Comparison of ENCODE assay signal across 8 cellular contexts in genomic region chr1:7667625-7668218, GRCh38.
DNase-seq lines count a peak whose midpoint lies in the region; ATAC-seq, FAIRE-seq and TF ChIP-seq lines count a peak whose summit lies in the region.

No MANE protein-coding gene starts in this region.

- POLR2A ChIA-PET in endothelial cell of umbilical vein (lab: Charles Lee): interaction anchor here (0.6 kb wide), 1 partner anchor 218 kb away, joined by 6 read pairs; no protein-coding TSS in a partner anchor

- TF ChIP-seq POLR2A in endothelial cell of umbilical vein (IDR thresholded peaks at IDR 0.05; ENCODE audit: low read depth, low read length): no peak

- peak; percentile 98 to 100 for TF ChIP-seq CTCF in endothelial cell of umbilical vein (IDR thresholded peaks at IDR 0.05; ENCODE audit: extremely low read depth in 1 of 2, insufficient read depth in 1 of 2, low read depth in 1 of 2, low read length in 2 of 2)

- dilution Hi-C loops in endothelial cell of umbilical vein (cut with MboI; ENCODE audit: extremely low pct_ligation_motif_present, low sequenced_read_pairs): no loop called here

- H3K36me3 ChIP-seq in NT2/D1 (ENCODE audit: insufficient read depth, insufficient read length, low read length) (no peaks in the 10 kb centered on the region), endothelial cell of umbilical vein (ENCODE audit: control insufficient read depth in 2 of 2, extremely low read depth in 1 of 2, insufficient read depth in 2 of 2, low read length in 2 of 2) (no peaks in the 10 kb centered on the region)

- no peaks in the 10 kb centered on the region for H3K9me1 ChIP-seq in endothelial cell of umbilical vein (replicated peaks; ENCODE audit: control insufficient read depth, extremely low read depth, insufficient read depth, low read length)

- peaks cover 8% of the 10 kb centered on the region for H3K27me3 ChIP-seq in NT2/D1 (ENCODE audit: insufficient read depth, insufficient read length)
- no peaks in the 10 kb centered on the region for H3K27me3 ChIP-seq in endothelial cell of umbilical vein (ENCODE audit: control insufficient read depth in 2 of 2, insufficient read depth in 2 of 2, low read length in 2 of 2)

- H3K79me2 ChIP-seq in endothelial cell of umbilical vein (ENCODE audit: control insufficient read depth, insufficient read depth, low read length): no peaks in the 10 kb centered on the region

- BruUV-seq in endothelial cell of umbilical vein (replicated peaks; lab: Mats Ljungman, UMichigan): no TSS peak

- H4K20me1 ChIP-seq in endothelial cell of umbilical vein (replicated peaks; ENCODE audit: control insufficient read depth, extremely low read depth, insufficient read depth, low read length): no peaks in the 10 kb centered on the region

- no peak overlapping the region for H3K4me2 ChIP-seq in endothelial cell of umbilical vein (ENCODE audit: insufficient read depth, low read length)

- peak overlapping the region; percentile 33 for H2AFZ ChIP-seq in endothelial cell of umbilical vein (ENCODE audit: low read depth, low read length)

- intact Hi-C loops in endothelial cell of umbilical vein (cut with micrococcal nuclease): loop anchor here (1.0 to 2.0 kb wide), 4 partner anchors 37 to 294 kb away; partner anchors contain the start of gene PARK7

- FAIRE-seq in endothelial cell of umbilical vein (lab: Jason Lieb, UNC): peak; percentile 92

- no peak overlapping the region for H3K27ac ChIP-seq in endothelial cell of umbilical vein (ENCODE audit: insufficient read depth, low read depth, low read length)

- CTCF ChIA-PET in endothelial cell of umbilical vein (lab: Charles Lee): interaction anchor here (0.6 to 9.4 kb wide), 40 partner anchors 8 to 949 kb away, joined by 3 to 674 read pairs (median 6); partner anchors contain the start of gene VAMP3

- ATAC-seq in HG03432 (IDR thresholded peaks at IDR 0.05; ENCODE audit: unreplicated experiment) (peak; percentile 59), GM19023 (IDR thresholded peaks at IDR 0.05; ENCODE audit: unreplicated experiment) (no peak)

- DNase-seq in DMS 273 treated with DMSO at 0.1 percent for 48 hours (lab: John Stamatoyannopoulos, UW): peak; percentile 25
- peak; percentile 58 for DNase-seq in NT2/D1 (ENCODE audit: low read depth, low spot score)
- DNase-seq in activated CD8-positive, alpha-beta memory T cell treated with anti-CD3 and anti-CD28 coated beads, Interleukin-2, amount 50 U/mL, for 48 hours: peak; percentile 95
- DNase-seq in endothelial cell of umbilical vein (ENCODE audit: low read depth, low spot score): peak; percentile 77
- DNase-seq in middle frontal gyrus (ENCODE audit: extremely low spot score, low spot score): peak; percentile 88
- DNase-seq in stimulated activated CD8-positive, alpha-beta memory T cell treated with anti-CD3 and anti-CD28 coated beads, Interleukin-4, amount 100 ng/mL, for 1 hour (ENCODE audit: low read depth in 2 of 2, low spot score in 1 of 2): peak; percentile 62 to 72

- H3K4me1 ChIP-seq in NT2/D1 (ENCODE audit: insufficient read depth, insufficient read length) (peaks cover 19% of the 10 kb centered on the region), endothelial cell of umbilical vein (ENCODE audit: control insufficient read depth, extremely low read depth, insufficient read depth, low read length) (no peaks in the 10 kb centered on the region)

- no peaks in the 10 kb centered on the region for H3K9me3 ChIP-seq in NT2/D1 (ENCODE audit: insufficient read depth, low read length)
- no peaks in the 10 kb centered on the region for H3K9me3 ChIP-seq in endothelial cell of umbilical vein (replicated peaks; ENCODE audit: control insufficient read depth, insufficient read depth, low read length)

- H3K4me3 ChIP-seq in NT2/D1 (ENCODE audit: insufficient read length, low read depth): no peak overlapping the region
- no peak overlapping the region for H3K4me3 ChIP-seq in endothelial cell of umbilical vein (replicated peaks in 1 of 3; ENCODE audit: insufficient read depth in 1 of 3, low read depth in 1 of 3, low read length in 3 of 3)

- H3K9ac ChIP-seq in NT2/D1 (ENCODE audit: insufficient read length, low read depth) (peak overlapping the region; percentile 42), endothelial cell of umbilical vein (replicated peaks; ENCODE audit: extremely low read depth, insufficient read depth, low read length) (no peak overlapping the region)

TF ChIP-seq in endothelial cell of umbilical vein, 7 proteins besides CTCF, POLR2A, EP300 and RAD21:
- no peak for TF ChIP-seq JUN (IDR thresholded peaks at IDR 0.05; ENCODE audit: borderline replicate concordance, insufficient read depth, insufficient read length, low read depth)
- no peak for TF ChIP-seq MAX (IDR thresholded peaks at IDR 0.05; ENCODE audit: insufficient read depth, insufficient read length)

Comparison
In these comparisons a context has a peak if more than half of its experiments do, and no peak if none do; other contexts are left out.
1. DNase-seq: peak in every context shown above with its lines; median percentile 95 in activated CD8-positive, alpha-beta memory T cell treated with anti-CD3 and anti-CD28 coated beads, Interleukin-2, amount 50 U/mL, for 48 hours; 88 in middle frontal gyrus; 77 in endothelial cell of umbilical vein; 67 in stimulated activated CD8-positive, alpha-beta memory T cell treated with anti-CD3 and anti-CD28 coated beads, Interleukin-4, amount 100 ng/mL, for 1 hour; 58 in NT2/D1; 25 in DMS 273 treated with DMSO at 0.1 percent for 48 hours.